In the genomic region with DNA sequence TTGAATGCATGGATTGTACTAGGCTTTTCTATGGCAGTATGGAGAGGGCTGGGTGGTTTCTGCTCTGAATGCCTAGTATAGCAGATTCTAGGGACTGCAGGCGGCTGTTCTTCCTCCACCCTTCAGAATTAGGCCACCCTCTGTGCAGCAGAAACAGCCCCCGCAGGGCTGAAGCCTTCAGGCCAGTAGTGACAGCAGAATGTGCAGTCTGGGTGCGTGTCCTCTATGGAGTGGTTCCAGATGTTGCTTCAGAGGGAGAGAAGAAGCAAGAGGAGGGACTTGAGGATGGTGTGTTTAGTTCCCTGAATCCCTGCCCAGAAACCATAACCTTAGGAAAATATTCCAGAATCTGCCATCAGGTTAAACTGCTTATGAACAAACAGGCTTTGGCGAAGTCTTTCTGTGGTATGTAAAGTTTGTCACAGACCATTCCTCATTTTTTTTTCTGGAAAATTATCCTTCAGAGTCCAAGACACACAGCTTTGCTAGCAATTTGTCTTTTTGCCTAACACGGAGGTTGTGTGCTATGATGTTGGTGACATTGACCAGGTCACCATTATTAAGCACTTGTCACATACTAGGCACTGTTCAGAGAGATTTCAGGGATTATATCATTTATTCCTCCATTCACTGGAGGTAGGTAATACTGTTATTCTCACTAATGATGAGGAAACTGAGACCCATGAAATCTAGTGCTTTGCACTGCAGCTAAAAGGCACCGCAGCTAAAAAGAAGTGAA, we compare ENCODE assay signal across 14 cellular contexts. TPM values are rescaled to one million over a fixed set of nuclear protein-coding genes. Genes with fewer than 3 reads are reported as not detected.
DNase-seq lines count a peak whose midpoint lies in the region; ATAC-seq, FAIRE-seq and TF ChIP-seq lines count a peak whose summit lies in the region.
"Had no signal": no experiment of that assay in that cellular context is flagged by ENCODE, and none has a peak within 500 bp of the region (broad histone marks: within the 10 kb centered on the region; RNA-seq: fewer than 3 reads in every experiment).

No MANE protein-coding gene starts in this region.

- CTCF ChIA-PET in SK-N-SH (lab: Yijun Ruan, JAX) = interaction anchor here (1.0 kb wide), 1 partner anchor 27 kb away, joined by 5 read pairs; no protein-coding TSS in a partner anchor

- TF ChIP-seq EP300 in SK-N-SH (IDR thresholded peaks at IDR 0.05; ENCODE audit: borderline replicate concordance in 1 of 2, low read depth in 1 of 2, low read length in 1 of 2) (no peak; a peak in 1 of 4 replicates), gastroesophageal sphincter (IDR thresholded peaks at IDR 0.05) (no peak)

- no peaks in the 10 kb centered on the region for H3K36me3 ChIP-seq in SK-N-SH (replicated peaks in 1 of 2; ENCODE audit: control insufficient read depth in 1 of 2, insufficient read depth in 2 of 2, low read length in 1 of 2)
- no peaks in the 10 kb centered on the region for H3K36me3 ChIP-seq in gastroesophageal sphincter
- no peaks in the 10 kb centered on the region for H3K36me3 ChIP-seq in osteoblast (ENCODE audit: insufficient read depth, low read length)
- H3K36me3 ChIP-seq: gastrocnemius medialis had no signal

- peak; percentile 26 for DNase-seq in EL
- peak; percentile 43 for DNase-seq in SK-N-SH
- DNase-seq in osteoblast (ENCODE audit: insufficient read length, low spot score, missing footprints) = peak; percentile 39
- no peak for DNase-seq in H54 (ENCODE audit: insufficient read length, low spot score)
- DNase-seq in glomerular visceral epithelial cell (ENCODE audit: extremely low spot score) = no peak
- DNase-seq in SKM-1 treated with dmso at 0.1 percent for 144 hours (lab: John Stamatoyannopoulos, UW; ENCODE audit: unreplicated experiment) = no peak
- DNase-seq: activated CD4-positive, alpha-beta T cell treated with anti-CD3 and anti-CD28 coated beads for 36 hours; activated gamma-delta T cell treated with Interleukin-2 at 50 U/mL for 16 hours; gastrocnemius medialis; mammary epithelial cell; NCI-H2029; psoas muscle had no signal

- H3K79me2 ChIP-seq in SK-N-SH (ENCODE audit: insufficient read depth) (no peaks in the 10 kb centered on the region), osteoblast (ENCODE audit: insufficient read depth, low read length) (no peaks in the 10 kb centered on the region)

- TF ChIP-seq CTCF in SK-N-SH (IDR thresholded peaks at IDR 0.05) = no peak
- TF ChIP-seq CTCF in gastroesophageal sphincter (IDR thresholded peaks at IDR 0.05) = no peak
- TF ChIP-seq CTCF in osteoblast (IDR thresholded peaks at IDR 0.05; ENCODE audit: extremely low read depth, low read depth, low read length) = no peak

- no peak overlapping the region for H2AFZ ChIP-seq in SK-N-SH (ENCODE audit: low read depth)
- H2AFZ ChIP-seq in osteoblast (ENCODE audit: low read length) = peak overlapping the region; percentile 3

- H3K27ac ChIP-seq in SK-N-SH (ENCODE audit: low read depth in 2 of 2, low read length in 1 of 2) (no peak overlapping the region), gastroesophageal sphincter (peak overlapping the region in 2 of 4 donors; percentile 3 to 32), osteoblast (ENCODE audit: low read depth, low read length) (no peak overlapping the region)
- H3K27ac ChIP-seq: gastrocnemius medialis, psoas muscle had no signal

- H3K9me3 ChIP-seq in SK-N-SH (no peaks in the 10 kb centered on the region), gastroesophageal sphincter (no peaks in the 10 kb centered on the region), osteoblast (ENCODE audit: low read depth, low read length) (no peaks in the 10 kb centered on the region)
- H3K9me3 ChIP-seq: gastrocnemius medialis, psoas muscle had no signal

- no peaks in the 10 kb centered on the region for H3K9me2 ChIP-seq in SK-N-SH

- H3K4me2 ChIP-seq in SK-N-SH (no peak overlapping the region), osteoblast (ENCODE audit: insufficient read depth, low read length) (no peak overlapping the region)

- no peaks in the 10 kb centered on the region for H3K27me3 ChIP-seq in SK-N-SH (ENCODE audit: insufficient read depth)
- no peaks in the 10 kb centered on the region for H3K27me3 ChIP-seq in gastroesophageal sphincter
- no peaks in the 10 kb centered on the region for H3K27me3 ChIP-seq in osteoblast (ENCODE audit: insufficient read depth, low read length)
- H3K27me3 ChIP-seq: gastrocnemius medialis had no signal

- H3K4me3 ChIP-seq in SK-N-SH (ENCODE audit: low read depth in 2 of 2, low read length in 1 of 2) (no peak overlapping the region), gastroesophageal sphincter (no peak overlapping the region), osteoblast (ENCODE audit: insufficient read depth, low read length) (no peak overlapping the region)
- H3K4me3 ChIP-seq: gastrocnemius medialis, psoas muscle had no signal

- H3K9ac ChIP-seq in SK-N-SH = no peak overlapping the region

- H3K4me1 ChIP-seq in SK-N-SH (ENCODE audit: control insufficient read depth in 1 of 2, insufficient read depth in 2 of 2, low read depth in 1 of 2, low read length in 1 of 2) = peaks cover 0 to 8% of the 10 kb centered on the region in 2 experiments; a peak in 3 of 4 replicates
- H3K4me1 ChIP-seq in gastroesophageal sphincter = peaks cover 0 to 14% (median 0%) of the 10 kb centered on the region in 3 donors
- peaks cover 7% of the 10 kb centered on the region for H3K4me1 ChIP-seq in osteoblast (ENCODE audit: insufficient read depth, low read length)
- H3K4me1 ChIP-seq: gastrocnemius medialis, psoas muscle had no signal

- TF ChIP-seq POLR2A in gastroesophageal sphincter (IDR thresholded peaks at IDR 0.05) (no peak), H54 (IDR thresholded peaks at IDR 0.05; ENCODE audit: low read depth, low read length) (no peak)

- no peaks in the 10 kb centered on the region for H4K20me1 ChIP-seq in SK-N-SH (ENCODE audit: insufficient read depth)
- H4K20me1 ChIP-seq in osteoblast (ENCODE audit: insufficient read depth, low read length) = no peaks in the 10 kb centered on the region

- POLR2A ChIA-PET in SK-N-SH (lab: Yijun Ruan, JAX) = interaction anchor here (0.5 kb wide), 1 partner anchor 9 kb away, joined by 5 read pairs; no protein-coding TSS in a partner anchor

- ATAC-seq in gastroesophageal sphincter (peak; percentile 73), HG02973 (IDR thresholded peaks at IDR 0.05; ENCODE audit: unreplicated experiment) (no peak)
- ATAC-seq: activated CD4-positive, alpha-beta T cell treated with anti-CD3 and anti-CD28 coated beads for 36 hours; psoas muscle had no signal

- no peak for TF ChIP-seq RAD21 in SK-N-SH (IDR thresholded peaks at IDR 0.05; ENCODE audit: low read length)

- WGBS in SK-N-SH (ENCODE audit: low lambda C conversion rate) = 66% methylated on average over 6 of the region's 6 CpGs
- 41 to 60% methylated on average over 1 to 5 of the region's 6 CpGs for WGBS in gastroesophageal sphincter (ENCODE audit: low coverage in 1 of 2), 2 donors

- FAIRE-seq in H54 (lab: Jason Lieb, UNC) = no peak

- no peaks in the 10 kb centered on the region for H3F3A ChIP-seq in SK-N-SH (replicated peaks; ENCODE audit: insufficient read depth)

TF ChIP-seq in SK-N-SH, 30 proteins besides CTCF, POLR2A, EP300 and RAD21 (continues in another document):
- TF ChIP-seq TEAD4 (IDR thresholded peaks at IDR 0.05; ENCODE audit: borderline replicate concordance, insufficient read depth) = no peak
- TF ChIP-seq, protein P1, sequence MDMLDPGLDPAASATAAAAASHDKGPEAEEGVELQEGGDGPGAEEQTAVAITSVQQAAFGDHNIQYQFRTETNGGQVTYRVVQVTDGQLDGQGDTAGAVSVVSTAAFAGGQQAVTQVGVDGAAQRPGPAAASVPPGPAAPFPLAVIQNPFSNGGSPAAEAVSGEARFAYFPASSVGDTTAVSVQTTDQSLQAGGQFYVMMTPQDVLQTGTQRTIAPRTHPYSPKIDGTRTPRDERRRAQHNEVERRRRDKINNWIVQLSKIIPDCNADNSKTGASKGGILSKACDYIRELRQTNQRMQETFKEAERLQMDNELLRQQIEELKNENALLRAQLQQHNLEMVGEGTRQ (IDR thresholded peaks at IDR 0.05; ENCODE audit: borderline replicate concordance, low read depth, low read length) = no peak
- no peak for TF ChIP-seq EZH2phosphoT487 (IDR thresholded peaks at IDR 0.05; ENCODE audit: borderline replicate concordance, low read depth)
- TF ChIP-seq JUND (IDR thresholded peaks at IDR 0.05) = no peak
- TF ChIP-seq, protein P2, sequence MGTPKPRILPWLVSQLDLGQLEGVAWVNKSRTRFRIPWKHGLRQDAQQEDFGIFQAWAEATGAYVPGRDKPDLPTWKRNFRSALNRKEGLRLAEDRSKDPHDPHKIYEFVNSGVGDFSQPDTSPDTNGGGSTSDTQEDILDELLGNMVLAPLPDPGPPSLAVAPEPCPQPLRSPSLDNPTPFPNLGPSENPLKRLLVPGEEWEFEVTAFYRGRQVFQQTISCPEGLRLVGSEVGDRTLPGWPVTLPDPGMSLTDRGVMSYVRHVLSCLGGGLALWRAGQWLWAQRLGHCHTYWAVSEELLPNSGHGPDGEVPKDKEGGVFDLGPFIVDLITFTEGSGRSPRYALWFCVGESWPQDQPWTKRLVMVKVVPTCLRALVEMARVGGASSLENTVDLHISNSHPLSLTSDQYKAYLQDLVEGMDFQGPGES (IDR thresholded peaks at IDR 0.05; ENCODE audit: low read depth, low read length) = no peak
- no peak for TF ChIP-seq RCOR1 (IDR thresholded peaks at IDR 0.05; ENCODE audit: low read length)
- no peak for TF ChIP-seq SMC3 (IDR thresholded peaks at IDR 0.05; ENCODE audit: low read depth, low read length)
- TF ChIP-seq TCF12 (IDR thresholded peaks at IDR 0.05) = no peak
- TF ChIP-seq TAF1 (IDR thresholded peaks at IDR 0.05; ENCODE audit: borderline replicate concordance, low read depth, low read length) = no peak
- TF ChIP-seq FOXJ3 (CRISPR knock-in tag; IDR thresholded peaks at IDR 0.05) = no peak
- no peak for TF ChIP-seq POLR2AphosphoS5 (IDR thresholded peaks at IDR 0.05; ENCODE audit: low read depth, low read length)
- TF ChIP-seq, protein P3, sequence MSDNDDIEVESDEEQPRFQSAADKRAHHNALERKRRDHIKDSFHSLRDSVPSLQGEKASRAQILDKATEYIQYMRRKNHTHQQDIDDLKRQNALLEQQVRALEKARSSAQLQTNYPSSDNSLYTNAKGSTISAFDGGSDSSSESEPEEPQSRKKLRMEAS (IDR thresholded peaks at IDR 0.05; ENCODE audit: low read depth) = no peak

RNA-seq across cellular contexts. Expression of a gene that starts 21.1 kb away (rescaled TPM):
- polyA plus RNA-seq in SK-N-SH (2012; rRNA removed) = 0.12 and 0.31 TPM in 2 replicates
- polyA plus RNA-seq in SK-N-SH (2012; cell fraction: cytosol; rRNA removed) = 0.17 and 0.21 TPM in 2 replicates
- 0.11 and 0.74 TPM in 2 replicates for polyA plus RNA-seq in SK-N-SH (2012; cell fraction: nucleus; rRNA removed)
- total RNA-seq in gastroesophageal sphincter = 1 to 10 TPM; 2.6 to 7.5 (median 6.3) TPM
- total RNA-seq in osteoblast = 3.3 and 4.4 TPM in 2 replicates

RNA-seq across cellular contexts. Expression of a gene that starts 56.3 kb away (rescaled TPM):
- polyA plus RNA-seq in SK-N-SH (2012; rRNA removed) = 13.1 and 15.6 TPM in 2 replicates
- 13.2 and 13.7 TPM in 2 replicates for polyA plus RNA-seq in SK-N-SH (2012; cell fraction: cytosol; rRNA removed)
- 14.3 and 25.6 TPM in 2 replicates for polyA plus RNA-seq in SK-N-SH (2012; cell fraction: nucleus; rRNA removed)
- total RNA-seq in gastroesophageal sphincter = 10 to 100 TPM in 2 of 4 donors, 1 to 10 TPM in 2; 6.4 to 12.3 (median 10.0) TPM
- 19.4 and 23.2 TPM in 2 replicates for total RNA-seq in osteoblast

Comparison
In these comparisons a context has a peak if more than half of its experiments do, and no peak if none do; other contexts are left out.
1. DNase-seq: peak in EL (single experiment), SK-N-SH (single experiment) and osteoblast (single experiment); none in H54 (single experiment), glomerular visceral epithelial cell (single experiment) and SKM-1 treated with dmso at 0.1 percent for 144 hours (single experiment).